In the genomic region with DNA sequence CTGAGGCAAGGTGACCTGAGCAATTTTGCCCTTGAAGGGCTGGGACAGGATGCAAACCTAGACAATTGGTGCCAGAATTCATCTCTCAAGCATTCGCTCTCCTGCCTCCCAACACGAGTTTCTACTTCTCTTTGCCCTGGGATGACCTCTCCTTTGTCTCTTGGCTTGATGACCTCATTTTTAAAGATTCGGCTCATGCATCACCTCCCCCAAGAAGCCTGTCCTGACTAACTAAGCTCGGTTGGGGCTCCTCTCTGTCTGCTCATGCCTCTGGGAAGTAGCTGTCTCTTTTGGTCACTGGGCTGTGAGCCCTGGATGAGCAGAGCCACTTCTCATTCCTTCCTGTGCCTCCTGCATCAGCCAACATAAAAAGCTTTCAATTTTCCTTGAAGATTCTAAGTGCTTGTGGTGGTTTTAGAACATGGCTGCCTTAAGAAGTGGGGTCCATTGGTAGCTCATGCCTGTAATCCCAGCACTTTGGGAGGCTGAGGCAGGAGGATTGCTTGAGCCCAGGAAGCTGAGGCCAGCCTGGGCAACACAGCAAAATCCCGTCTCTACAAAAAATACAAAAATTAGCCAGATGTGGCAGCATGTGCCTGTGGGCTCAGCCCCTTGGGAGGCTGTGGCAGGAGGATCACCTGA, we compare ENCODE assay signal across 1 cellular context.
TF ChIP-seq lines count a peak whose summit lies in the region.

No MANE protein-coding gene starts in this region.

TF ChIP-seq in IMR-90, 13 proteins besides CTCF, POLR2A, EP300 and RAD21:
- TF ChIP-seq CEBPB (IDR thresholded peaks at IDR 0.05; ENCODE audit: low read depth, low read length) (no peak), MAFK (IDR thresholded peaks at IDR 0.05; ENCODE audit: low read depth, low read length) (no peak), MAZ (IDR thresholded peaks at IDR 0.05; ENCODE audit: borderline replicate concordance, low read depth, low read length) (no peak), MXI1 (IDR thresholded peaks at IDR 0.05; ENCODE audit: borderline replicate concordance, low read depth, low read length) (no peak), CHD1 (IDR thresholded peaks at IDR 0.05; ENCODE audit: low read depth, low read length) (no peak), RFX5 (IDR thresholded peaks at IDR 0.05; ENCODE audit: low read depth, low read length) (no peak), BHLHE40 (IDR thresholded peaks at IDR 0.05; ENCODE audit: low read depth, low read length) (no peak), RCOR1 (IDR thresholded peaks at IDR 0.05; ENCODE audit: insufficient replicate concordance, low read length) (no peak), SMC3 (IDR thresholded peaks at IDR 0.05; ENCODE audit: low read depth, low read length) (no peak), FOS (IDR thresholded peaks at IDR 0.05; ENCODE audit: low read depth, low read length) (no peak), NFE2L2 (IDR thresholded peaks at IDR 0.05; ENCODE audit: low read depth, low read length) (no peak)
- TF ChIP-seq, protein P1, sequence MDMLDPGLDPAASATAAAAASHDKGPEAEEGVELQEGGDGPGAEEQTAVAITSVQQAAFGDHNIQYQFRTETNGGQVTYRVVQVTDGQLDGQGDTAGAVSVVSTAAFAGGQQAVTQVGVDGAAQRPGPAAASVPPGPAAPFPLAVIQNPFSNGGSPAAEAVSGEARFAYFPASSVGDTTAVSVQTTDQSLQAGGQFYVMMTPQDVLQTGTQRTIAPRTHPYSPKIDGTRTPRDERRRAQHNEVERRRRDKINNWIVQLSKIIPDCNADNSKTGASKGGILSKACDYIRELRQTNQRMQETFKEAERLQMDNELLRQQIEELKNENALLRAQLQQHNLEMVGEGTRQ (IDR thresholded peaks at IDR 0.05; ENCODE audit: low read depth, low read length): no peak
- TF ChIP-seq, protein P2, sequence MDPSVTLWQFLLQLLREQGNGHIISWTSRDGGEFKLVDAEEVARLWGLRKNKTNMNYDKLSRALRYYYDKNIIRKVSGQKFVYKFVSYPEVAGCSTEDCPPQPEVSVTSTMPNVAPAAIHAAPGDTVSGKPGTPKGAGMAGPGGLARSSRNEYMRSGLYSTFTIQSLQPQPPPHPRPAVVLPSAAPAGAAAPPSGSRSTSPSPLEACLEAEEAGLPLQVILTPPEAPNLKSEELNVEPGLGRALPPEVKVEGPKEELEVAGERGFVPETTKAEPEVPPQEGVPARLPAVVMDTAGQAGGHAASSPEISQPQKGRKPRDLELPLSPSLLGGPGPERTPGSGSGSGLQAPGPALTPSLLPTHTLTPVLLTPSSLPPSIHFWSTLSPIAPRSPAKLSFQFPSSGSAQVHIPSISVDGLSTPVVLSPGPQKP (IDR thresholded peaks at IDR 0.05; ENCODE audit: borderline replicate concordance, low read depth, low read length): no peak
